Comparison of ENCODE assay signal across 30 cellular contexts in genomic region chr18:33580540-33580939, GRCh38. TPM values are rescaled to one million over a fixed set of nuclear protein-coding genes. Genes with fewer than 3 reads are reported as not detected.
"Had no signal": no experiment of that assay in that cellular context is flagged by ENCODE, and none has a peak within 500 bp of the region (broad histone marks: within the 10 kb centered on the region; RNA-seq: fewer than 3 reads in every experiment).

No MANE protein-coding gene starts in this region.

- H3K4me1 Mint-ChIP-seq: natural killer cell had no signal

- H3K27ac ChIP-seq: adrenal gland, right lobe of liver, skin epidermis, upper lobe of right lung had no signal

- H3K4me3 ChIP-seq: adrenal gland, body of pancreas, right lobe of liver, skin epidermis had no signal

- H3K4me3 Mint-ChIP-seq: activated CD4-positive, alpha-beta memory T cell treated with anti-CD3 and anti-CD28 coated beads for 36 hours; activated CD4-positive, alpha-beta T cell treated with anti-CD3 and anti-CD28 coated beads, Interleukin-2, amount 10 ng/mL, durations not matched to agents 24 days and 14 days; activated naive CD4-positive, alpha-beta T cell treated with anti-CD3 and anti-CD28 coated beads for 36 hours; activated naive CD8-positive, alpha-beta T cell treated with anti-CD3 and anti-CD28 coated beads for 36 hours; activated T-helper 1 cell treated with anti-CD3 and anti-CD28 coated beads, Interleukin-12 subunit alpha, Interleukin-12 subunit beta, Interleukin-2, Interleukin-4 antibody, amounts not matched to agents 30 ng/mL and 10 ng/mL and 1 ng/mL, durations not matched to agents 14 hours and 24 hours and 36 hours; memory B cell; natural killer cell; stimulated activated effector memory CD8-positive, alpha-beta T cell treated with anti-CD3 and anti-CD28 coated beads, Interleukin-12 subunit alpha, Interleukin-12 subunit beta, amount 100 ng/mL, for 72 hours; stimulated activated naive CD8-positive, alpha-beta T cell treated with anti-CD3 and anti-CD28 coated beads, Interleukin-15, Interleukin-2, amounts not matched to agents 100 ng/mL and 50 ng/mL, for 24 hours; T-helper 1 cell treated with Interleukin-12 subunit alpha and Interleukin-12 subunit beta and Interleukin-4 antibody, amounts not matched to agents 30 μg/mL and 1 μg/mL, for 36 hours had no signal

- DNase-seq: activated CD4-positive, alpha-beta memory T cell treated with anti-CD3 and anti-CD28 coated beads for 36 hours; activated CD4-positive, alpha-beta T cell treated with anti-CD3 and anti-CD28 coated beads, Interleukin-2, amount 10 ng/mL, durations not matched to agents 24 days and 14 days; activated CD4-positive, CD25-positive, alpha-beta regulatory T cell treated with anti-CD3 and anti-CD28 coated beads, Interleukin-2, amount 50 U/mL, for 72 hours; activated CD8-positive, alpha-beta memory T cell treated with anti-CD3 and anti-CD28 coated beads, Interleukin-2, amount 50 U/mL, for 4 hours; activated effector memory CD4-positive, alpha-beta T cell treated with anti-CD3 and anti-CD28 coated beads, Interleukin-2, amount 50 U/mL, for 16 hours; activated naive CD4-positive, alpha-beta T cell treated with anti-CD3 and anti-CD28 coated beads for 36 hours; activated naive CD8-positive, alpha-beta T cell treated with anti-CD3 and anti-CD28 coated beads for 36 hours; activated T-cell treated with anti-CD3 and anti-CD28 coated beads, Interleukin-2, amount 50 U/mL, for 1 hour; adrenal gland; aorta; body of pancreas; dermis blood vessel endothelial cell; effector CD8-positive, alpha-beta T cell; heart right ventricle; left cardiac atrium; natural killer cell; right lobe of liver; stimulated activated CD4-positive, alpha-beta T cell treated with anti-CD3 and anti-CD28 coated beads, Interleukin-4, amount 100 ng/mL, for 24 hours; SW 1271; T-helper 9 cell; tibial artery; upper lobe of right lung had no signal

- H3K9me3 Mint-ChIP-seq: activated CD4-positive, alpha-beta memory T cell treated with anti-CD3 and anti-CD28 coated beads for 36 hours; activated CD4-positive, alpha-beta T cell treated with anti-CD3 and anti-CD28 coated beads, Interleukin-2, amount 10 ng/mL, durations not matched to agents 24 days and 14 days; activated T-helper 1 cell treated with anti-CD3 and anti-CD28 coated beads, Interleukin-12 subunit alpha, Interleukin-12 subunit beta, Interleukin-2, Interleukin-4 antibody, amounts not matched to agents 30 ng/mL and 10 ng/mL and 1 ng/mL, durations not matched to agents 14 hours and 24 hours and 36 hours; stimulated activated naive CD8-positive, alpha-beta T cell treated with anti-CD3 and anti-CD28 coated beads, Interleukin-15, Interleukin-2, amounts not matched to agents 100 ng/mL and 50 ng/mL, for 24 hours; T-helper 1 cell treated with Interleukin-12 subunit alpha and Interleukin-12 subunit beta and Interleukin-4 antibody, amounts not matched to agents 30 μg/mL and 1 μg/mL, for 36 hours had no signal

- H3K27ac Mint-ChIP-seq: activated CD4-positive, alpha-beta memory T cell treated with anti-CD3 and anti-CD28 coated beads for 36 hours; activated CD4-positive, alpha-beta T cell treated with anti-CD3 and anti-CD28 coated beads, Interleukin-2, amount 10 ng/mL, durations not matched to agents 24 days and 14 days; activated naive CD4-positive, alpha-beta T cell treated with anti-CD3 and anti-CD28 coated beads for 36 hours; activated naive CD8-positive, alpha-beta T cell treated with anti-CD3 and anti-CD28 coated beads for 36 hours; activated T-helper 1 cell treated with anti-CD3 and anti-CD28 coated beads, Interleukin-12 subunit alpha, Interleukin-12 subunit beta, Interleukin-2, Interleukin-4 antibody, amounts not matched to agents 30 ng/mL and 10 ng/mL and 1 ng/mL, durations not matched to agents 14 hours and 24 hours and 36 hours; memory B cell; natural killer cell; stimulated activated effector memory CD8-positive, alpha-beta T cell treated with anti-CD3 and anti-CD28 coated beads, Interleukin-12 subunit alpha, Interleukin-12 subunit beta, amount 100 ng/mL, for 72 hours; stimulated activated naive CD8-positive, alpha-beta T cell treated with anti-CD3 and anti-CD28 coated beads, Interleukin-15, Interleukin-2, amounts not matched to agents 100 ng/mL and 50 ng/mL, for 24 hours; T-helper 1 cell treated with Interleukin-12 subunit alpha and Interleukin-12 subunit beta and Interleukin-4 antibody, amounts not matched to agents 30 μg/mL and 1 μg/mL, for 36 hours had no signal

- ATAC-seq: body of pancreas; heart right ventricle; left cardiac atrium; natural killer cell; right lobe of liver; stimulated activated effector memory CD8-positive, alpha-beta T cell treated with anti-CD3 and anti-CD28 coated beads, Interleukin-12 subunit alpha, Interleukin-12 subunit beta, amount 100 ng/mL, for 72 hours; upper lobe of right lung had no signal

- H3K36me3 ChIP-seq: adrenal gland, heart right ventricle, right lobe of liver, tibial artery, upper lobe of right lung had no signal

- H3K9me3 ChIP-seq: adrenal gland, body of pancreas, heart right ventricle, right lobe of liver, tibial artery, upper lobe of right lung had no signal

- H3K36me3 Mint-ChIP-seq: stimulated activated effector memory CD8-positive, alpha-beta T cell treated with anti-CD3 and anti-CD28 coated beads, Interleukin-12 subunit alpha, Interleukin-12 subunit beta, amount 100 ng/mL, for 72 hours had no signal

- H3K27me3 ChIP-seq: adrenal gland, body of pancreas, right lobe of liver, tibial artery had no signal

RNA-seq across cellular contexts. Expression of gene ASXL3, which starts 2.5 kb away (rescaled TPM):
- total RNA-seq: activated CD4-positive, alpha-beta memory T cell treated with anti-CD3 and anti-CD28 coated beads for 36 hours; activated CD4-positive, alpha-beta T cell treated with anti-CD3 and anti-CD28 coated beads, Interleukin-2, amount 10 ng/mL, durations not matched to agents 24 days and 14 days; activated CD8-positive, alpha-beta memory T cell treated with anti-CD3 and anti-CD28 coated beads for 36 hours; activated naive CD4-positive, alpha-beta T cell treated with anti-CD3 and anti-CD28 coated beads for 36 hours; activated naive CD8-positive, alpha-beta T cell treated with anti-CD3 and anti-CD28 coated beads for 36 hours; activated T-helper 1 cell treated with anti-CD3 and anti-CD28 coated beads, Interleukin-12 subunit alpha, Interleukin-12 subunit beta, Interleukin-2, Interleukin-4 antibody, amounts not matched to agents 30 ng/mL and 10 ng/mL and 1 ng/mL, durations not matched to agents 14 hours and 24 hours and 36 hours; dermis blood vessel endothelial cell; natural killer cell had no signal
- polyA plus RNA-seq: keratinocyte had no signal
